1 cellular context compared by ENCODE assay signal in the genomic region with DNA sequence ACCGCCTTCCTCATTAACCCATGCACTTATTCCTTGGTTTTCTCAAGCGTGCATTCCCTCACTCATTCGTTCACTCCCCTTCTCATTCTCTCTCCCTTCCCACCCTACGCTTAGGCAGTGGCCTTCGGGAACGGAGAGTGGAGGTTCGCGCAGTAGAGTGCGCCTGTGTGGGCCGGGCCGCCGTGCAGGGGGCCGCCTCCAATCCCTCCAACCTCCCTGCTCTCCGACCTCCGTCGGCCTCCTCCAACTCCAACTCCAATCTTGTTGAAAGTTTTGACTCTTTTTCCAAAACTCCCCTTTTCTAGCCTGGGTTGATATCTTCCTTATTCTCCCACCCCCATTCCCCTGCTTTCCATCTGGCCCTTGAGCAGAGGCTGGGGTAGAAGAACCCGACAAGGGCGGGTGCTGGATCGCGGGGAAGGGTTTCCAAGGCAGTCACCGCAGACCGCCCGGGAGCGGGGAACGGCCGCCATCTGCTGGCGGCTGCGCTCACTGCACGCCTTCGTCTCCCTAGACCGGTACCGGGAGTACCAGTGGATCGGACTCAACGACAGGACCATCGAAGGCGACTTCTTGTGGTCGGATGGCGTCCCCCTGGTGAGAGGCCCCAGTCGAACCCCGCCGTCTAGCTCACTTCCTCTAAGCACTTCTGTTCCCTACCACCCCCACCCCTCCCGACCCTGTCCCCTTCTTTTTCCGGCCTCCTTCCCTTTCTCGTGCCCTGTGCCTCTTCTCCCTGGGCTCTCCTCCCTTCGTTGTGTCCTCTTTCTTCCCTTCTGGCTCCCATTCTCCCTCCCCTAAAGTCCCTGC.
TF ChIP-seq lines count a peak whose summit lies in the region.

No MANE protein-coding gene starts in this region.

TF ChIP-seq in liver, 16 proteins besides CTCF, POLR2A, EP300 and RAD21 (continued from another document):
- TF ChIP-seq ATF3 (IDR thresholded peaks at IDR 0.05), result no peak
TF ChIP-seq in liver: peak in this region for 0.
